ENCODE assay signal across 1 cellular context in the genomic region with DNA sequence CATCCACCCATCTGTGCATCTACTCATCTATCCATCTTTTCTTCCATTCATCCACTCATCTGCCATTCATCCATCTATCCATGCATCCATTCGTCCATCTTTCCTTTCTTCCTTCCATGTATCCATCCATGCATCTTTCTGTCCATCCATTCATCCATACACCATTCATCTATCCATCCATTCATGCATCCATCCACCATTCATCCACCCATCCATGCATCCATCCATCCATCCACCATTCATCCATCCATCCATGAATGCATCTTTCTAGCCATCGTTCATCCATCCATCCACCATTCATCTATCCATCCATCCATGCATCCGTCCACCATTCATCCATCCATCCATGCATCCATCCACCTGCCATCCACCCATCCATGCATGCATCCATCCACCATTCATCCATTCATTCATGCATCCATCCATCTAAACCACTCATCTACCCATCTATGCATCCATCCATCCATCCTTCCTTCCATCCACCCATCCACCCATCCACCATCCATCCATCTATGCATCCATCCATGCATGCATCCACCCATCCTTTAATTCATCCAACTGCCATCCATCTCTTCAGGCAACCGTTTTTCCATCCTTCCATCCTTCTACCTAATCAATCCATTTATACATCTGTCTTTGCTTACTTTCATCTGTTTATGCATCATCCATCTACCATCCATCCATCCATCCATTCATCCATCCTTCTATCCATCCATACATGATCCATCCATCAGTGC.
TF ChIP-seq lines count a peak whose summit lies in the region.

No MANE protein-coding gene starts in this region.

TF ChIP-seq in K562, 482 proteins besides CTCF, POLR2A, EP300 and RAD21 (continued from another document):
- no peak for TF ChIP-seq POLR3G (IDR thresholded peaks at IDR 0.05; ENCODE audit: extremely low read depth, insufficient read length, insufficient replicate concordance)
- no peak for TF ChIP-seq SMAD1 (IDR thresholded peaks at IDR 0.05; ENCODE audit: low read depth, low read length, partially characterized antibody)
- TF ChIP-seq, protein P1, sequence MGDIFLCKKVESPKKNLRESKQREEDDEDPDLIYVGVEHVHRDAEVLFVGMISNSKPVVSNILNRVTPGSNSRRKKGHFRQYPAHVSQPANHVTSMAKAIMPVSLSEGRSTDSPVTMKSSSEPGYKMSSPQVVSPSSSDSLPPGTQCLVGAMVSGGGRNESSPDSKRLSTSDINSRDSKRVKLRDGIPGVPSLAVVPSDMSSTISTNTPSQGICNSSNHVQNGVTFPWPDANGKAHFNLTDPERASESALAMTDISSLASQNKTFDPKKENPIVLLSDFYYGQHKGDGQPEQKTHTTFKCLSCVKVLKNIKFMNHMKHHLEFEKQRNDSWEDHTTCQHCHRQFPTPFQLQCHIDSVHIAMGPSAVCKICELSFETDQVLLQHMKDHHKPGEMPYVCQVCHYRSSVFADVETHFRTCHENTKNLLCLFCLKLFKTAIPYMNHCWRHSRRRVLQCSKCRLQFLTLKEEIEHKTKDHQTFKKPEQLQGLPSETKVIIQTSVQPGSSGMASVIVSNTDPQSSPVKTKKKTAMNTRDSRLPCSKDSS (IDR thresholded peaks at IDR 0.05; ENCODE audit: low read depth, partially characterized antibody) = no peak
- TF ChIP-seq HDAC1 (IDR thresholded peaks at IDR 0.05) = peak in 1 of 2 experiments; percentile 26; a peak in 1 of 4 replicates
- TF ChIP-seq GTF2F1 (IDR thresholded peaks at IDR 0.05; ENCODE audit: low read depth, low read length) = no peak
- no peak for TF ChIP-seq JUNB (CRISPR knock-in tag; conservative IDR thresholded peaks at IDR 0.05)
- TF ChIP-seq RFX7 (CRISPR knock-in tag; IDR thresholded peaks at IDR 0.05) = no peak
- no peak for TF ChIP-seq KLF13 (tag; IDR thresholded peaks at IDR 0.05; ENCODE audit: borderline replicate concordance, low read depth)
- TF ChIP-seq, protein P2, sequence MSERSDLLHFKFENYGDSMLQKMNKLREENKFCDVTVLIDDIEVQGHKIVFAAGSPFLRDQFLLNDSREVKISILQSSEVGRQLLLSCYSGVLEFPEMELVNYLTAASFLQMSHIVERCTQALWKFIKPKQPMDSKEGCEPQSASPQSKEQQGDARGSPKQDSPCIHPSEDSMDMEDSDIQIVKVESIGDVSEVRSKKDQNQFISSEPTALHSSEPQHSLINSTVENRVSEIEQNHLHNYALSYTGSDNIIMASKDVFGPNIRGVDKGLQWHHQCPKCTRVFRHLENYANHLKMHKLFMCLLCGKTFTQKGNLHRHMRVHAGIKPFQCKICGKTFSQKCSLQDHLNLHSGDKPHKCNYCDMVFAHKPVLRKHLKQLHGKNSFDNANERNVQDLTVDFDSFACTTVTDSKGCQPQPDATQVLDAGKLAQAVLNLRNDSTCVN (CRISPR knock-in tag; IDR thresholded peaks at IDR 0.05) = 0 out of 2 replicates have a peak, but pooled peaks have one; percentile 37
- TF ChIP-seq EHMT2 (IDR thresholded peaks at IDR 0.05) = peak; percentile 63; the same call in 1 of the 2 replicates
- no peak for TF ChIP-seq PML (IDR thresholded peaks at IDR 0.05; ENCODE audit: low read length)
- no peak for TF ChIP-seq GABPB2 (CRISPR knock-in tag; conservative IDR thresholded peaks at IDR 0.05)
- no peak for TF ChIP-seq HNRNPUL1 (IDR thresholded peaks at IDR 0.05; ENCODE audit: low read length)
- no peak for TF ChIP-seq CHD4 (IDR thresholded peaks at IDR 0.05; ENCODE audit: insufficient read depth, insufficient replicate concordance, low read depth, low read length, poor library complexity, severe bottlenecking)
- TF ChIP-seq, protein P3, sequence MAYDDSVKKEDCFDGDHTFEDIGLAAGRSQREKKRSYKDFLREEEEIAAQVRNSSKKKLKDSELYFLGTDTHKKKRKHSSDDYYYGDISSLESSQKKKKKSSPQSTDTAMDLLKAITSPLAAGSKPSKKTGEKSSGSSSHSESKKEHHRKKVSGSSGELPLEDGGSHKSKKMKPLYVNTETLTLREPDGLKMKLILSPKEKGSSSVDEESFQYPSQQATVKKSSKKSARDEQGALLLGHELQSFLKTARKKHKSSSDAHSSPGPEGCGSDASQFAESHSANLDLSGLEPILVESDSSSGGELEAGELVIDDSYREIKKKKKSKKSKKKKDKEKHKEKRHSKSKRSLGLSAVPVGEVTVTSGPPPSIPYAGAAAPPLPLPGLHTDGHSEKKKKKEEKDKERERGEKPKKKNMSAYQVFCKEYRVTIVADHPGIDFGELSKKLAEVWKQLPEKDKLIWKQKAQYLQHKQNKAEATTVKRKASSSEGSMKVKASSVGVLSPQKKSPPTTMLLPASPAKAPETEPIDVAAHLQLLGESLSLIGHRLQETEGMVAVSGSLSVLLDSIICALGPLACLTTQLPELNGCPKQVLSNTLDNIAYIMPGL (CRISPR knock-in tag; IDR thresholded peaks at IDR 0.05) = no peak
- no peak for TF ChIP-seq TRIM24 (IDR thresholded peaks at IDR 0.05)
- TF ChIP-seq FIP1L1 (IDR thresholded peaks at IDR 0.05; ENCODE audit: low read depth, low read length, poor library complexity, severe bottlenecking) = no peak
- TF ChIP-seq, protein P4, sequence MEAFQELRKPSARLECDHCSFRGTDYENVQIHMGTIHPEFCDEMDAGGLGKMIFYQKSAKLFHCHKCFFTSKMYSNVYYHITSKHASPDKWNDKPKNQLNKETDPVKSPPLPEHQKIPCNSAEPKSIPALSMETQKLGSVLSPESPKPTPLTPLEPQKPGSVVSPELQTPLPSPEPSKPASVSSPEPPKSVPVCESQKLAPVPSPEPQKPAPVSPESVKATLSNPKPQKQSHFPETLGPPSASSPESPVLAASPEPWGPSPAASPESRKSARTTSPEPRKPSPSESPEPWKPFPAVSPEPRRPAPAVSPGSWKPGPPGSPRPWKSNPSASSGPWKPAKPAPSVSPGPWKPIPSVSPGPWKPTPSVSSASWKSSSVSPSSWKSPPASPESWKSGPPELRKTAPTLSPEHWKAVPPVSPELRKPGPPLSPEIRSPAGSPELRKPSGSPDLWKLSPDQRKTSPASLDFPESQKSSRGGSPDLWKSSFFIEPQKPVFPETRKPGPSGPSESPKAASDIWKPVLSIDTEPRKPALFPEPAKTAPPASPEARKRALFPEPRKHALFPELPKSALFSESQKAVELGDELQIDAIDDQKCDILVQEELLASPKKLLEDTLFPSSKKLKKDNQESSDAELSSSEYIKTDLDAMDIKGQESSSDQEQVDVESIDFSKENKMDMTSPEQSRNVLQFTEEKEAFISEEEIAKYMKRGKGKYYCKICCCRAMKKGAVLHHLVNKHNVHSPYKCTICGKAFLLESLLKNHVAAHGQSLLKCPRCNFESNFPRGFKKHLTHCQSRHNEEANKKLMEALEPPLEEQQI (IDR thresholded peaks at IDR 0.05) = no peak
- no peak for TF ChIP-seq RAD51 (IDR thresholded peaks at IDR 0.05; ENCODE audit: borderline replicate concordance, low read depth)
- TF ChIP-seq ZNF696 (CRISPR knock-in tag; conservative IDR thresholded peaks at IDR 0.05) = no peak
- TF ChIP-seq ELF4 (CRISPR knock-in tag; IDR thresholded peaks at IDR 0.05) = 0 out of 2 replicates have a peak, but pooled peaks have one; percentile 42
